ENCODE assay signal across 8 cellular contexts in genomic region chr17:81309140-81309858, GRCh38. TPM values are rescaled to one million over a fixed set of nuclear protein-coding genes. Genes with fewer than 3 reads are reported as not detected.
DNase-seq lines count a peak whose midpoint lies in the region; ATAC-seq, FAIRE-seq and TF ChIP-seq lines count a peak whose summit lies in the region.

No MANE protein-coding gene starts in this region.

- no peaks in the 10 kb centered on the region for H3K27me3 ChIP-seq in HUES64 (ENCODE audit: insufficient read depth, low read length)
- H3K27me3 ChIP-seq in WERI-Rb-1 (ENCODE audit: insufficient read depth, low read depth, severe bottlenecking), result no peaks in the 10 kb centered on the region
- no peaks in the 10 kb centered on the region for H3K27me3 ChIP-seq in muscle layer of colon (ENCODE audit: control insufficient read depth in 1 of 2, insufficient read depth in 2 of 2, low read length in 2 of 2)

- H3K4me3 ChIP-seq in HUES64 (ENCODE audit: low read length) (0 out of 2 replicates have a peak overlapping the region, but pooled peaks have one; percentile 1), WERI-Rb-1 (ENCODE audit: low read depth, low read length) (no peak overlapping the region), muscle layer of colon (ENCODE audit: low read depth in 1 of 2, low read length in 2 of 2) (peak overlapping the region; percentile 7 to 58)

- DNase-seq in DMS114 treated with DMSO at 0.1 percent for 48 hours (lab: John Stamatoyannopoulos, UW; ENCODE audit: unreplicated experiment), result peak; percentile 24
- DNase-seq in WERI-Rb-1, result peak; percentile 86
- peak; percentile 76 for DNase-seq in fibroblast of gingiva (ENCODE audit: low read depth)
- DNase-seq in urothelium cell line (ENCODE audit: low spot score), result peak; percentile 71
- no peak for DNase-seq in NCI-H345 treated with DMSO at 0.1 percent for 48 hours (lab: John Stamatoyannopoulos, UW; ENCODE audit: unreplicated experiment)

- TF ChIP-seq CTCF in WERI-Rb-1 (IDR thresholded peaks at IDR 0.05; ENCODE audit: low read depth, low read length), result peak; percentile 56

- ATAC-seq in HG03521 (IDR thresholded peaks at IDR 0.05; ENCODE audit: unreplicated experiment), result no peak

- H3K9ac ChIP-seq in HUES64 (ENCODE audit: low read depth, low read length) (no peak overlapping the region), muscle layer of colon (ENCODE audit: low read length) (no peak overlapping the region)

- H3K4me1 ChIP-seq in HUES64 (ENCODE audit: insufficient read depth, low read length) (peaks cover 3% of the 10 kb centered on the region; the same call in 1 of the 2 replicates), muscle layer of colon (ENCODE audit: insufficient read depth, low read length) (peaks cover 17% of the 10 kb centered on the region)

- H3K36me3 ChIP-seq in HUES64 (ENCODE audit: insufficient read depth, low read length), result no peaks in the 10 kb centered on the region
- no peaks in the 10 kb centered on the region for H3K36me3 ChIP-seq in WERI-Rb-1
- H3K36me3 ChIP-seq in muscle layer of colon (ENCODE audit: insufficient read depth, low read length), result no peaks in the 10 kb centered on the region

- FAIRE-seq in urothelium cell line (lab: Jason Lieb, UNC), result no peak

- H3K9me3 ChIP-seq in HUES64 (ENCODE audit: insufficient read depth, low read depth, low read length) (no peaks in the 10 kb centered on the region), WERI-Rb-1 (ENCODE audit: severe bottlenecking) (no peaks in the 10 kb centered on the region), muscle layer of colon (ENCODE audit: low read length) (no peaks in the 10 kb centered on the region)

- H3K27ac ChIP-seq in HUES64 (ENCODE audit: low read depth, low read length), result no peak overlapping the region
- H3K27ac ChIP-seq in WERI-Rb-1, result peak overlapping the region; percentile 59
- H3K27ac ChIP-seq in muscle layer of colon (ENCODE audit: low read depth, low read length), result peak overlapping the region; percentile 13

- WGBS in HUES64, result 40% methylated on average over 22 of the region's 22 CpGs

RNA-seq across cellular contexts. Expression of gene SLC38A10, which starts 14.2 kb away (rescaled TPM):
- polyA plus RNA-seq in HUES64 (2013, experiment 1 of 2), result 22.2 TPM
- 20.5 TPM for polyA plus RNA-seq in HUES64 (2013, experiment 2 of 2)
